Comparison of ENCODE assay signal across 18 cellular contexts in genomic region chr12:107415066-107415465, GRCh38.
DNase-seq lines count a peak whose midpoint lies in the region; ATAC-seq and TF ChIP-seq lines count a peak whose summit lies in the region.
"Had no signal": no experiment of that assay in that cellular context is flagged by ENCODE, and none has a peak within 500 bp of the region (broad histone marks: within the 10 kb centered on the region; RNA-seq: fewer than 3 reads in every experiment).

No MANE protein-coding gene starts in this region.

- DNase-seq in BJ (ENCODE audit: low read depth) (peak; percentile 26), LHCN-M2 (ENCODE audit: low read depth) (peak; percentile 74), astrocyte of the spinal cord (ENCODE audit: low read depth, low spot score) (peak; percentile 57), myocyte (ENCODE audit: low read depth) (peak; percentile 31), NCI-H446 (lab: John Stamatoyannopoulos, UW) (no peak), GM23338 (ENCODE audit: low spot score) (no peak), sigmoid colon (no peak)
- DNase-seq in activated T-cell treated with anti-CD3 and anti-CD28 coated beads, Interleukin-2, amount 50 U/mL, for 24 hours: no peak
- DNase-seq: DMS53; glutamatergic neuron; islet precursor cell; midbrain; NCI-H1417; NCI-H345; occipital lobe; stimulated activated CD4-positive, alpha-beta T cell treated with anti-CD3 and anti-CD28 coated beads, Interleukin-4, amount 100 ng/mL, for 24 hours had no signal

- intact Hi-C loops in sigmoid colon (cut with DNase I): no loop called here

- H3F3A ChIP-seq in GM23338 (replicated peaks; ENCODE audit: low read depth): no peaks in the 10 kb centered on the region

- TF ChIP-seq EP300 in sigmoid colon (IDR thresholded peaks at IDR 0.05): no peak

- H3K4me3 ChIP-seq in BJ (ENCODE audit: low read depth, low read length) (no peak overlapping the region), astrocyte of the spinal cord (ENCODE audit: low read depth, low read length) (no peak overlapping the region), GM23338 (no peak overlapping the region), sigmoid colon (no peak overlapping the region)
- H3K4me3 ChIP-seq: BLaER1, cardiac muscle cell had no signal

- no peak overlapping the region for H2AFZ ChIP-seq in GM23338

- peaks cover 6% of the 10 kb centered on the region; the same call in 1 of the 3 replicates for H3K36me3 Mint-ChIP-seq in GM23338 (ENCODE audit: low read depth)
- H3K36me3 Mint-ChIP-seq in activated T-cell treated with anti-CD3 and anti-CD28 coated beads, Interleukin-2, amount 50 U/mL, for 24 hours (ENCODE audit: low read depth): peaks cover 5% of the 10 kb centered on the region

- no peaks in the 10 kb centered on the region for H3K9me3 ChIP-seq in sigmoid colon

- POLR2A ChIA-PET in BJ (lab: Charles Lee): no interaction called here

- peaks cover 10% of the 10 kb centered on the region; the same call in 2 of the 3 replicates for H3K9me3 Mint-ChIP-seq in GM23338
- peaks cover 5% of the 10 kb centered on the region for H3K9me3 Mint-ChIP-seq in activated T-cell treated with anti-CD3 and anti-CD28 coated beads, Interleukin-2, amount 50 U/mL, for 24 hours

- H3K79me2 ChIP-seq in GM23338 (replicated peaks; ENCODE audit: insufficient read depth): no peaks in the 10 kb centered on the region

- no peaks in the 10 kb centered on the region for H3K36me3 ChIP-seq in BJ (ENCODE audit: control insufficient read depth, insufficient read depth, low read length)
- no peaks in the 10 kb centered on the region for H3K36me3 ChIP-seq in GM23338 (ENCODE audit: insufficient read depth)
- H3K36me3 ChIP-seq in sigmoid colon: no peaks in the 10 kb centered on the region
- H3K36me3 ChIP-seq: cardiac muscle cell had no signal

- no peak for TF ChIP-seq POLR2A in sigmoid colon (IDR thresholded peaks at IDR 0.05)

- no peak overlapping the region for H3K4me3 Mint-ChIP-seq in GM23338
- H3K4me3 Mint-ChIP-seq in activated T-cell treated with anti-CD3 and anti-CD28 coated beads, Interleukin-2, amount 50 U/mL, for 24 hours: no peak overlapping the region

- CTCF ChIA-PET in BJ (lab: Yijun Ruan, JAX): interaction anchor here (0.7 to 1.3 kb wide), 3 partner anchors 10 to 287 kb away, joined by 3 to 4 read pairs (median 3); no protein-coding TSS in a partner anchor

- 90 to 93% methylated on average over 7 of the region's 7 CpGs for WGBS in sigmoid colon, 2 donors

- H3K9me2 ChIP-seq in GM23338 (ENCODE audit: insufficient read depth): no peaks in the 10 kb centered on the region

- no peaks in the 10 kb centered on the region for H3K4me1 Mint-ChIP-seq in GM23338
- peaks cover 2% of the 10 kb centered on the region for H3K4me1 Mint-ChIP-seq in activated T-cell treated with anti-CD3 and anti-CD28 coated beads, Interleukin-2, amount 50 U/mL, for 24 hours (ENCODE audit: low read depth)

- H3K27me3 ChIP-seq in BJ (ENCODE audit: control insufficient read depth, insufficient read depth, low read length) (no peaks in the 10 kb centered on the region), GM23338 (ENCODE audit: insufficient read depth) (no peaks in the 10 kb centered on the region), sigmoid colon (no peaks in the 10 kb centered on the region)
- H3K27me3 ChIP-seq: BLaER1, cardiac muscle cell had no signal

- no peak for ATAC-seq in GM23338

- H3K4me1 ChIP-seq in GM23338 (ENCODE audit: insufficient read depth) (no peaks in the 10 kb centered on the region), sigmoid colon (peaks cover 0 to 11% (median 0%) of the 10 kb centered on the region in 4 donors)
- H3K4me1 ChIP-seq: BLaER1 had no signal

- no peak overlapping the region for H3K27ac Mint-ChIP-seq in GM23338
- H3K27ac Mint-ChIP-seq in activated T-cell treated with anti-CD3 and anti-CD28 coated beads, Interleukin-2, amount 50 U/mL, for 24 hours: no peak overlapping the region

- H4K20me1 ChIP-seq in GM23338 (replicated peaks; ENCODE audit: insufficient read depth): no peaks in the 10 kb centered on the region; the same call in 1 of the 2 replicates
- H4K20me1 ChIP-seq: BLaER1 had no signal

- H3K4me2 ChIP-seq in GM23338: no peak overlapping the region
- H3K4me2 ChIP-seq: BLaER1 had no signal

- no peak for TF ChIP-seq CTCF in BJ (IDR thresholded peaks at IDR 0.05; ENCODE audit: insufficient read depth, low read depth, low read length)
- TF ChIP-seq CTCF in astrocyte of the spinal cord (IDR thresholded peaks at IDR 0.05; ENCODE audit: low read depth, low read length): no peak
- no peak for TF ChIP-seq CTCF in GM23338 (conservative IDR thresholded peaks at IDR 0.05; ENCODE audit: low read depth in 2 of 2)
- TF ChIP-seq CTCF in sigmoid colon (IDR thresholded peaks at IDR 0.05): no peak

- H3K27ac ChIP-seq in GM23338 (ENCODE audit: low read depth) (no peak overlapping the region), sigmoid colon (no peak overlapping the region)
- H3K27ac ChIP-seq: BLaER1, cardiac muscle cell had no signal

- peaks cover 4% of the 10 kb centered on the region for H3K27me3 Mint-ChIP-seq in GM23338 (ENCODE audit: insufficient read depth, low read depth, poor library complexity)
- no peaks in the 10 kb centered on the region for H3K27me3 Mint-ChIP-seq in activated T-cell treated with anti-CD3 and anti-CD28 coated beads, Interleukin-2, amount 50 U/mL, for 24 hours

- in situ Hi-C loops in astrocyte of the spinal cord (cut with HindIII; ENCODE audit: low sequenced_read_pairs): no loop called here

TF ChIP-seq in GM23338, 12 proteins besides CTCF, POLR2A, EP300 and RAD21 (continues in another document):
- TF ChIP-seq ZNF331 (CRISPR knock-in tag; IDR thresholded peaks at IDR 0.05; ENCODE audit: low read depth) (no peak), EZH2phosphoT487 (IDR thresholded peaks at IDR 0.05; ENCODE audit: unreplicated experiment) (no peak), POLR2AphosphoS5 (IDR thresholded peaks at IDR 0.05; ENCODE audit: low read depth) (no peak), STAT1 (IDR thresholded peaks at IDR 0.05; ENCODE audit: unreplicated experiment) (no peak), CREB1 (CRISPR knock-in tag; IDR thresholded peaks at IDR 0.05; ENCODE audit: low read depth) (no peak), NANOG (IDR thresholded peaks at IDR 0.05; ENCODE audit: borderline replicate concordance) (no peak), EZH2 (IDR thresholded peaks at IDR 0.05; ENCODE audit: low read depth, unreplicated experiment) (no peak), ETS1 (IDR thresholded peaks at IDR 0.05) (no peak), ZNF114 (CRISPR knock-in tag; IDR thresholded peaks at IDR 0.05) (no peak)

Comparison
In these comparisons a context has a peak if more than half of its experiments do, and no peak if none do; other contexts are left out.
1. DNase-seq: peak in BJ (single experiment), LHCN-M2 (single experiment), astrocyte of the spinal cord (single experiment) and myocyte (single experiment); none in NCI-H446 (0 of 2), GM23338 (single experiment), sigmoid colon (single experiment) and activated T-cell treated with anti-CD3 and anti-CD28 coated beads, Interleukin-2, amount 50 U/mL, for 24 hours (single experiment).